ENCODE assay signal across 20 cellular contexts in genomic region chrX:124113799-124114600, GRCh38.
"Had no signal": no experiment of that assay in that cellular context is flagged by ENCODE, and none has a peak within 500 bp of the region (broad histone marks: within the 10 kb centered on the region; RNA-seq: fewer than 3 reads in every experiment).

No MANE protein-coding gene starts in this region.

- H3K4me3 Mint-ChIP-seq: activated CD4-positive, alpha-beta memory T cell treated with anti-CD3 and anti-CD28 coated beads for 36 hours; activated naive CD4-positive, alpha-beta T cell treated with anti-CD3 and anti-CD28 coated beads for 36 hours; naive thymus-derived CD8-positive, alpha-beta T cell had no signal

- H3K4me1 ChIP-seq: body of pancreas, foreskin keratinocyte, left lung, psoas muscle, right atrium auricular region, upper lobe of right lung had no signal

- H3K27me3 ChIP-seq: body of pancreas, cardiac muscle cell, foreskin keratinocyte, left lung, neutrophil, ovary, right atrium auricular region, upper lobe of right lung had no signal

- H3K4me3 ChIP-seq: body of pancreas, cardiac muscle cell, left lung, lung, ovary, psoas muscle, right atrium auricular region, upper lobe of right lung had no signal

- H3K27me3 Mint-ChIP-seq: activated CD4-positive, alpha-beta memory T cell treated with anti-CD3 and anti-CD28 coated beads for 36 hours; naive thymus-derived CD8-positive, alpha-beta T cell had no signal

- H3K4me1 Mint-ChIP-seq: naive thymus-derived CD8-positive, alpha-beta T cell had no signal

- DNase-seq: activated CD4-positive, alpha-beta memory T cell treated with anti-CD3 and anti-CD28 coated beads for 36 hours; activated CD4-positive, alpha-beta T cell treated with anti-CD3 and anti-CD28 coated beads for 48 hours; activated naive CD4-positive, alpha-beta T cell treated with anti-CD3 and anti-CD28 coated beads for 36 hours; activated T-cell treated with anti-CD3 and anti-CD28 coated beads, Interleukin-2, amount 50 U/mL, for 48 hours; body of pancreas; effector CD4-positive, alpha-beta T cell; foreskin keratinocyte; kidney glomerular epithelial cell; left lung; naive thymus-derived CD8-positive, alpha-beta T cell; ovary; stimulated activated CD4-positive, alpha-beta T cell treated with anti-CD3 and anti-CD28 coated beads, Interleukin-4, amount 100 ng/mL, for 24 hours; stimulated activated naive CD8-positive, alpha-beta T cell treated with anti-CD3 and anti-CD28 coated beads, Interleukin-15, Interleukin-2, amounts not matched to agents 100 U/mL and 50 U/mL, for 24 hours; T1000; upper lobe of right lung had no signal

- ATAC-seq: body of pancreas; foreskin keratinocyte; left lung; naive thymus-derived CD8-positive, alpha-beta T cell; psoas muscle; stimulated activated naive CD8-positive, alpha-beta T cell treated with anti-CD3 and anti-CD28 coated beads, Interleukin-15, Interleukin-2, amounts not matched to agents 100 U/mL and 50 U/mL, for 24 hours; upper lobe of right lung had no signal

- H3K9me3 ChIP-seq: body of pancreas, left lung, neutrophil, ovary, psoas muscle, upper lobe of right lung had no signal

- H3K27ac Mint-ChIP-seq: activated CD4-positive, alpha-beta memory T cell treated with anti-CD3 and anti-CD28 coated beads for 36 hours; activated naive CD4-positive, alpha-beta T cell treated with anti-CD3 and anti-CD28 coated beads for 36 hours had no signal

- H3K9me3 Mint-ChIP-seq: activated CD4-positive, alpha-beta memory T cell treated with anti-CD3 and anti-CD28 coated beads for 36 hours had no signal

- H3K27ac ChIP-seq: body of pancreas, cardiac muscle cell, foreskin keratinocyte, left lung, neutrophil, ovary, psoas muscle, right atrium auricular region, upper lobe of right lung had no signal

- H3K36me3 ChIP-seq: cardiac muscle cell, left lung, neutrophil, ovary, right atrium auricular region, upper lobe of right lung had no signal
